In genomic region chr11:72426054-72426757, GRCh38 we compare ENCODE assay signal across 17 cellular contexts. TPM values are rescaled to one million over a fixed set of nuclear protein-coding genes. Genes with fewer than 3 reads are reported as not detected.
DNase-seq lines count a peak whose midpoint lies in the region; ATAC-seq and TF ChIP-seq lines count a peak whose summit lies in the region.
"Had no signal": no experiment of that assay in that cellular context is flagged by ENCODE, and none has a peak within 500 bp of the region (broad histone marks: within the 10 kb centered on the region; RNA-seq: fewer than 3 reads in every experiment).

No MANE protein-coding gene starts in this region.

- H3K9me3 ChIP-seq in BE2C (no peaks in the 10 kb centered on the region), Peyer's patch (no peaks in the 10 kb centered on the region)

- H3K27me3 Mint-ChIP-seq in glutamatergic neuron (ENCODE audit: unreplicated experiment) = peaks cover 4% of the 10 kb centered on the region
- H3K27me3 Mint-ChIP-seq: activated CD8-positive, alpha-beta memory T cell treated with anti-CD3 and anti-CD28 coated beads, Interleukin-2, amount 10 ng/mL, durations not matched to agents 7 days and 5 days; CD4-positive, alpha-beta T cell had no signal

- no peak for TF ChIP-seq POLR2A in Peyer's patch (IDR thresholded peaks at IDR 0.05)

- peak overlapping the region; percentile 69 for H3K27ac Mint-ChIP-seq in glutamatergic neuron (ENCODE audit: unreplicated experiment)
- H3K27ac Mint-ChIP-seq: activated CD8-positive, alpha-beta memory T cell treated with anti-CD3 and anti-CD28 coated beads, Interleukin-2, amount 10 ng/mL, durations not matched to agents 7 days and 5 days; CD4-positive, alpha-beta T cell had no signal

- peak overlapping the region; percentile 20 for H3K4me3 Mint-ChIP-seq in glutamatergic neuron (ENCODE audit: unreplicated experiment)
- H3K4me3 Mint-ChIP-seq: activated CD8-positive, alpha-beta memory T cell treated with anti-CD3 and anti-CD28 coated beads, Interleukin-2, amount 10 ng/mL, durations not matched to agents 7 days and 5 days; CD4-positive, alpha-beta T cell; neural crest cell had no signal

- H3K27ac ChIP-seq in Peyer's patch = no peak overlapping the region
- H3K27ac ChIP-seq: GM23248 had no signal

- DNase-seq in BE2C (no peak), GF-D8 (lab: John Stamatoyannopoulos, UW) (peak; percentile 18), NCI-H69 (lab: John Stamatoyannopoulos, UW) (peak; percentile 86), glutamatergic neuron (no peak), Peyer's patch (no peak), middle frontal gyrus (ENCODE audit: extremely low spot score, low spot score) (no peak)
- DNase-seq: activated CD4-positive, alpha-beta T cell treated with anti-CD3 and anti-CD28 coated beads for 4 hours; activated CD8-positive, alpha-beta memory T cell treated with anti-CD3 and anti-CD28 coated beads, Interleukin-2, amount 10 ng/mL, durations not matched to agents 7 days and 5 days; activated naive CD4-positive, alpha-beta T cell treated with anti-CD3 and anti-CD28 coated beads, Interleukin-2, amount 50 U/mL, for 16 hours; CD4-positive, alpha-beta T cell; DMS79 treated with DMSO at 0.1 percent for 48 hours; GM23248; NCI-H2081 treated with DMSO at 0.1 percent for 48 hours; SIG-M5 had no signal

- no peaks in the 10 kb centered on the region for H3K27me3 ChIP-seq in BE2C
- no peaks in the 10 kb centered on the region for H3K27me3 ChIP-seq in Peyer's patch

- H3K36me3 ChIP-seq in BE2C (peaks cover 58% of the 10 kb centered on the region), Peyer's patch (no peaks in the 10 kb centered on the region)

- H3K36me3 Mint-ChIP-seq in glutamatergic neuron (ENCODE audit: unreplicated experiment) = no peaks in the 10 kb centered on the region

- peaks cover 43% of the 10 kb centered on the region for H3K4me1 Mint-ChIP-seq in glutamatergic neuron (ENCODE audit: low read depth, unreplicated experiment)

- H3K4me3 ChIP-seq in BE2C (ENCODE audit: low read depth, low read length) (no peak overlapping the region), Peyer's patch (no peak overlapping the region)
- H3K4me3 ChIP-seq: GM23248 had no signal

- peaks cover 1% of the 10 kb centered on the region for H3K9me3 Mint-ChIP-seq in glutamatergic neuron (ENCODE audit: unreplicated experiment)
- H3K9me3 Mint-ChIP-seq: CD4-positive, alpha-beta T cell; neural crest cell had no signal

- H3K4me1 ChIP-seq in BE2C (peaks cover 20% of the 10 kb centered on the region), Peyer's patch (no peaks in the 10 kb centered on the region)

- TF ChIP-seq CTCF in BE2C (IDR thresholded peaks at IDR 0.05; ENCODE audit: low read depth, low read length) (0 out of 2 replicates have a peak, but pooled peaks have one; percentile 3), glutamatergic neuron (IDR thresholded peaks at IDR 0.05; ENCODE audit: partially characterized antibody, unreplicated experiment) (no peak), Peyer's patch (IDR thresholded peaks at IDR 0.05) (no peak)

- ATAC-seq in HG03097 (IDR thresholded peaks at IDR 0.05; ENCODE audit: low FRiP score, unreplicated experiment) = no peak
- no peak for ATAC-seq in HG02973 (IDR thresholded peaks at IDR 0.05; ENCODE audit: unreplicated experiment)
- ATAC-seq: activated CD8-positive, alpha-beta memory T cell treated with anti-CD3 and anti-CD28 coated beads, Interleukin-2, amount 10 ng/mL, durations not matched to agents 7 days and 5 days had no signal

RNA-seq across cellular contexts. Expression of gene CLPB, which starts 8.1 kb away (rescaled TPM):
- 59.3 TPM for polyA plus RNA-seq in BE2C (2012; ENCODE audit: insufficient read depth, insufficient read length, low read depth)
- 40.6 TPM for total RNA-seq in glutamatergic neuron (ENCODE audit: unreplicated experiment)
- 10 to 100 TPM; 16.5 to 78.4 (median 20.6) TPM for total RNA-seq in Peyer's patch

Comparison
In these comparisons a context has a peak if more than half of its experiments do, and no peak if none do; other contexts are left out.
1. DNase-seq: peak in GF-D8 (single experiment) and NCI-H69 (single experiment); none in BE2C (single experiment), glutamatergic neuron (single experiment), Peyer's patch (0 of 3) and middle frontal gyrus (single experiment).